In genomic region chr11:19316434-19316833, GRCh38 we compare ENCODE assay signal across 17 cellular contexts.
A peak's percentile ranks its signal among the peaks of the same experiment; 100 is the strongest.
DNase-seq lines count a peak whose midpoint lies in the region; ATAC-seq lines count a peak whose summit lies in the region.
"Had no signal": no experiment of that assay in that cellular context is flagged by ENCODE, and none has a peak within 500 bp of the region (broad histone marks: within the 10 kb centered on the region; RNA-seq: fewer than 3 reads in every experiment).

No MANE protein-coding gene starts in this region.

- H3K4me3 ChIP-seq in right cardiac atrium (ENCODE audit: low read length): no peak overlapping the region
- H3K4me3 ChIP-seq: GM12878 had no signal

- no peaks in the 10 kb centered on the region for H3K27me3 ChIP-seq in right cardiac atrium (ENCODE audit: control insufficient read depth, insufficient read depth)

- peak; percentile 85 to 91 for ATAC-seq in right cardiac atrium
- no peak for ATAC-seq in HG03442 (IDR thresholded peaks at IDR 0.05; ENCODE audit: unreplicated experiment)
- no peak for ATAC-seq in GM19351 (IDR thresholded peaks at IDR 0.05; ENCODE audit: unreplicated experiment)
- ATAC-seq: GM12878; naive thymus-derived CD4-positive, alpha-beta T cell had no signal

- H3K4me1 ChIP-seq in right cardiac atrium (ENCODE audit: control insufficient read depth, insufficient read depth, low read length): peaks cover 5% of the 10 kb centered on the region

- intact Hi-C loops in right cardiac atrium (cut with DNase I): loop anchor here in 1 of 4 donors (10.0 kb wide), 2 partner anchors 242 to 428 kb away; no protein-coding TSS in a partner anchor
- intact Hi-C loops in posterior vena cava (cut with DNase I): loop anchor here in 1 of 2 donors (10.0 kb wide), 1 partner anchor 428 kb away; no protein-coding TSS in a partner anchor

- no peaks in the 10 kb centered on the region for H3K9me3 ChIP-seq in right cardiac atrium (ENCODE audit: control insufficient read depth, low read length)

- peak; percentile 45 for DNase-seq in AG20443 (ENCODE audit: low spot score)
- peak in 34 of 61 donors; percentile 3 to 80 (median 18) for DNase-seq in caudate nucleus (lab: John Stamatoyannopoulos, UW)
- DNase-seq in right cardiac atrium: peak; percentile 80 to 91 (median 87)
- DNase-seq in posterior vena cava (ENCODE audit: low spot score): peak; percentile 85
- DNase-seq in NCI-H510A (lab: John Stamatoyannopoulos, UW): no peak
- no peak for DNase-seq in NK-92 treated with Interleukin-12 subunit alpha and Interleukin-12 subunit beta, amount 100 ng/mL, for 24 hours (lab: John Stamatoyannopoulos, UW)
- DNase-seq: activated CD4-positive, alpha-beta T cell treated with anti-CD3 and anti-CD28 coated beads, Interleukin-2, amount 50 U/mL, for 4 hours; activated T-cell treated with anti-CD3 and anti-CD28 coated beads, Interleukin-2, amount 50 U/mL, for 48 hours; CD4-positive, alpha-beta memory T cell; HCEC 1CT; naive thymus-derived CD4-positive, alpha-beta T cell; NCI-H2029; NCI-H69; stimulated activated CD4-positive, alpha-beta T cell treated with anti-CD3 and anti-CD28 coated beads, Interleukin-4, amount 100 ng/mL, for 4 hours had no signal

- H3K27ac ChIP-seq in caudate nucleus (ENCODE audit: low read depth, low read length) (no peak overlapping the region), right cardiac atrium (ENCODE audit: low read length) (no peak overlapping the region)

- WGBS in right cardiac atrium: 39% methylated on average over 7 of the region's 7 CpGs

Comparison
In these comparisons a context has a peak if more than half of its experiments do, and no peak if none do; other contexts are left out.
1. DNase-seq: peak in AG20443 (single experiment), caudate nucleus (34 of 61), right cardiac atrium (3 of 3) and posterior vena cava (single experiment); none in NCI-H510A (single experiment) and NK-92 treated with Interleukin-12 subunit alpha and Interleukin-12 subunit beta, amount 100 ng/mL, for 24 hours (single experiment).
2. ATAC-seq: peak in right cardiac atrium (2 of 2); none in HG03442 (single experiment) and GM19351 (single experiment).